8 cellular contexts compared by ENCODE assay signal in genomic region chr18:32091325-32091723, GRCh38. TPM values are rescaled to one million over a fixed set of nuclear protein-coding genes. Genes with fewer than 3 reads are reported as not detected.
DNase-seq lines count a peak whose midpoint lies in the region; ATAC-seq and TF ChIP-seq lines count a peak whose summit lies in the region.

No MANE protein-coding gene starts in this region.

- H3K9me3 ChIP-seq in sigmoid colon = no peaks in the 10 kb centered on the region

- H3K4me3 ChIP-seq in GM12865 (ENCODE audit: low read depth, low read length) (peak overlapping the region; percentile 78), fibroblast of the aortic adventitia (ENCODE audit: low read depth, low read length) (peak overlapping the region; percentile 68), sigmoid colon (peak overlapping the region; percentile 69 to 95 (median 78))

- H3K36me3 ChIP-seq in sigmoid colon = no peaks in the 10 kb centered on the region

- H3K4me1 Mint-ChIP-seq in T-cell = peaks cover 40 to 48% (median 45%) of the 10 kb centered on the region in 3 donors

- H3K4me3 Mint-ChIP-seq in T-cell = peak overlapping the region; percentile 95 to 97 (median 96)

- POLR2A ChIA-PET in T-cell (lab: Charles Lee) = interaction anchor here (0.5 to 2.3 kb wide), 8 partner anchors 12 to 156 kb away, joined by 3 to 31 read pairs (median 5); partner anchors contain the start of genes RNF125 (in 2 of the 2) and TRAPPC8 (in 2 of the 2)

- WGBS in sigmoid colon, 2 donors = 35 to 43% methylated on average over 7 of the region's 7 CpGs

- H3K27me3 Mint-ChIP-seq in T-cell = no peaks in the 10 kb centered on the region

- intact Hi-C loops in sigmoid colon (cut with DNase I) = loop anchor here (2.0 to 10.0 kb wide), 2 partner anchors 149 to 193 kb away; partner anchors contain the start of gene TRAPPC8

- H3K27me3 ChIP-seq in sigmoid colon = no peaks in the 10 kb centered on the region

- no peak for TF ChIP-seq EP300 in sigmoid colon (IDR thresholded peaks at IDR 0.05)

- no peaks in the 10 kb centered on the region for H3K9me3 Mint-ChIP-seq in T-cell

- no peak for TF ChIP-seq CTCF in GM12865 (IDR thresholded peaks at IDR 0.05; ENCODE audit: insufficient read depth, low read depth, low read length, missing control alignments)
- TF ChIP-seq CTCF in fibroblast of the aortic adventitia (IDR thresholded peaks at IDR 0.05; ENCODE audit: insufficient read depth, low read length) = no peak
- no peak for TF ChIP-seq CTCF in sigmoid colon (IDR thresholded peaks at IDR 0.05)

- H3K36me3 Mint-ChIP-seq in T-cell = peaks cover 16% of the 10 kb centered on the region

- peak overlapping the region; percentile 94 to 100 (median 100) for H3K27ac ChIP-seq in sigmoid colon

- ATAC-seq in T-cell (replicated peaks in 1 of 4) = no peak
- ATAC-seq in HG02852 (IDR thresholded peaks at IDR 0.05; ENCODE audit: unreplicated experiment) = no peak

- H3K27ac Mint-ChIP-seq in T-cell = peak overlapping the region; percentile 95 to 96

- H3K4me1 ChIP-seq in sigmoid colon = peaks cover 0 to 27% (median 21%) of the 10 kb centered on the region in 4 donors

- DNase-seq in GM12865 (ENCODE audit: low read depth) (no peak), T-cell (no peak), fibroblast of the aortic adventitia (ENCODE audit: low read depth) (no peak), sigmoid colon (no peak), NCI-H2029 treated with DMSO at 0.1 percent for 48 hours (lab: John Stamatoyannopoulos, UW) (no peak), cortex of kidney (lab: John Stamatoyannopoulos, UW) (no peak), EL (no peak)

- CTCF ChIA-PET in T-cell (lab: Charles Lee) = interaction anchor here (0.5 to 1.3 kb wide), 8 partner anchors 14 to 149 kb away, joined by 3 to 12 read pairs (median 4); partner anchors contain the start of genes RNF125 (in 1 of the 2) and TRAPPC8 (in 1 of the 2)

- TF ChIP-seq POLR2A in sigmoid colon (IDR thresholded peaks at IDR 0.05) = no peak

RNA-seq across cellular contexts. Expression of gene RNF138, which starts 0.3 kb away (rescaled TPM):
- 100 to 1,000 TPM in 1 of 5 donors, 10 to 100 TPM in 4; 61.3 to 103 (median 67.5) TPM for total RNA-seq in T-cell
- total RNA-seq in fibroblast of the aortic adventitia (ENCODE audit: low replicate concordance) = 8.6 and 28.3 TPM in 2 replicates
- 10 to 100 TPM in 3 of 4 donors, 1 to 10 TPM in 1; 8.3 to 26.3 (median 23.7) TPM for total RNA-seq in sigmoid colon
- 10 to 100 TPM; 22.4 to 47.4 (median 33.1) TPM for polyA plus RNA-seq in sigmoid colon
